ENCODE assay signal across 8 cellular contexts in genomic region chr1:42682484-42682738, GRCh38. TPM values are rescaled to one million over a fixed set of nuclear protein-coding genes. Genes with fewer than 3 reads are reported as not detected.
DNase-seq lines count a peak whose midpoint lies in the region; ATAC-seq and TF ChIP-seq lines count a peak whose summit lies in the region.
"Not testable (repeated sequence)": the region's sequence is repeated elsewhere in the genome, so short reads cannot be mapped to it uniquely, and the experiment has no call there.

No MANE protein-coding gene starts in this region.

- peaks cover 62% of the 10 kb centered on the region for H3K4me1 Mint-ChIP-seq in CD8-positive, alpha-beta T cell (ENCODE audit: low read depth)
- H3K4me1 Mint-ChIP-seq in T-helper 17 cell (peaks cover 50% of the 10 kb centered on the region), brain (peaks cover 70% of the 10 kb centered on the region)
- peaks cover 55% of the 10 kb centered on the region for H3K4me1 Mint-ChIP-seq in stimulated activated naive CD8-positive, alpha-beta T cell treated with anti-CD3 and anti-CD28 coated beads, Interleukin-15, amount 100 ng/mL, for 72 hours

- peak overlapping the region; percentile 97 for H3K27ac Mint-ChIP-seq in CD8-positive, alpha-beta T cell
- H3K27ac Mint-ChIP-seq in T-helper 17 cell (peak overlapping the region; percentile 95), brain (peak overlapping the region; percentile 98 to 100 (median 99))
- H3K27ac Mint-ChIP-seq in stimulated activated naive CD8-positive, alpha-beta T cell treated with anti-CD3 and anti-CD28 coated beads, Interleukin-15, amount 100 ng/mL, for 72 hours, result peak overlapping the region; percentile 95 to 99

- CTCF ChIA-PET in CD8-positive, alpha-beta T cell (lab: Charles Lee), result interaction anchor here (1.5 to 1.6 kb wide), 2 partner anchors 19 to 104 kb away, joined by 3 to 4 read pairs; no protein-coding TSS in a partner anchor

- H3K36me3 ChIP-seq in CD8-positive, alpha-beta T cell (ENCODE audit: insufficient read depth, low read length); muscle layer of duodenum (ENCODE audit: control insufficient read depth in 1 of 2, insufficient read depth in 2 of 2, low read length in 2 of 2): not testable (repeated sequence)

- H3K27me3 ChIP-seq in CD8-positive, alpha-beta T cell (ENCODE audit: insufficient read depth, low read length); muscle layer of duodenum (ENCODE audit: low read depth, low read length): not testable (repeated sequence)

- peak overlapping the region; percentile 81 for H3K4me3 ChIP-seq in CD8-positive, alpha-beta T cell (ENCODE audit: low read depth, low read length)
- peak overlapping the region; percentile 81 to 82 for H3K4me3 ChIP-seq in muscle layer of duodenum (ENCODE audit: low read depth in 1 of 2, low read length in 2 of 2)

- not testable (repeated sequence) for H3K27me3 Mint-ChIP-seq in CD8-positive, alpha-beta T cell (ENCODE audit: low read depth); T-helper 17 cell; stimulated activated naive CD8-positive, alpha-beta T cell treated with anti-CD3 and anti-CD28 coated beads, Interleukin-15, amount 100 ng/mL, for 72 hours
- peaks cover 16% of the 10 kb centered on the region for H3K27me3 Mint-ChIP-seq in brain

- not testable (repeated sequence) for TF ChIP-seq CTCF in CD8-positive, alpha-beta T cell (IDR thresholded peaks at IDR 0.05); brain (conservative IDR thresholded peaks at IDR 0.05)

- H3K9me3 ChIP-seq in CD8-positive, alpha-beta T cell (ENCODE audit: low read length); T-helper 17 cell (ENCODE audit: control insufficient read depth, low read length, poor library complexity, severe bottlenecking); muscle layer of duodenum (ENCODE audit: control insufficient read depth in 1 of 2, low read length in 2 of 2): not testable (repeated sequence)

- ATAC-seq in CD8-positive, alpha-beta T cell, result peak; percentile 10
- peak; percentile 17 for ATAC-seq in GM21717 (IDR thresholded peaks at IDR 0.05; ENCODE audit: unreplicated experiment)
- ATAC-seq in HG03280 (IDR thresholded peaks at IDR 0.05; ENCODE audit: unreplicated experiment), result peak; percentile 16
- ATAC-seq in T-helper 17 cell, result peak; percentile 24
- ATAC-seq in Right ventricle myocardium superior (ENCODE audit: poor library complexity), result peak; percentile 18
- ATAC-seq in stimulated activated naive CD8-positive, alpha-beta T cell treated with anti-CD3 and anti-CD28 coated beads, Interleukin-15, amount 100 ng/mL, for 72 hours, result peak; percentile 44

- DNase-seq in CD8-positive, alpha-beta T cell; T-helper 17 cell; Right ventricle myocardium superior; stimulated activated naive CD8-positive, alpha-beta T cell treated with anti-CD3 and anti-CD28 coated beads, Interleukin-15, amount 100 ng/mL, for 72 hours: not testable (repeated sequence)

- POLR2A ChIA-PET in CD8-positive, alpha-beta T cell (lab: Charles Lee), result interaction anchor here (0.6 to 3.2 kb wide), 15 partner anchors 9 to 1531 kb away, joined by 3 to 39 read pairs (median 4); partner anchors contain the start of genes C1orf50, CCDC30, DMAP1 and P3H1

- peaks cover 48% of the 10 kb centered on the region for H3K4me1 ChIP-seq in CD8-positive, alpha-beta T cell (ENCODE audit: insufficient read depth, low read length)
- H3K4me1 ChIP-seq in muscle layer of duodenum (ENCODE audit: control insufficient read depth in 1 of 2, insufficient read depth in 2 of 2, low read length in 2 of 2), result peaks cover 21 to 50% of the 10 kb centered on the region in 2 donors

- not testable (repeated sequence) for H3K9me3 Mint-ChIP-seq in CD8-positive, alpha-beta T cell; brain; stimulated activated naive CD8-positive, alpha-beta T cell treated with anti-CD3 and anti-CD28 coated beads, Interleukin-15, amount 100 ng/mL, for 72 hours

- intact Hi-C loops in CD8-positive, alpha-beta T cell (cut with DNase I, micrococcal nuclease), result loop anchor here (1.0 to 10.0 kb wide), 14 partner anchors 24 to 1265 kb away; partner anchors contain the start of genes C1orf50 (in 2 of the 2), ERMAP (in 2 of the 2), FOXJ3 (in 2 of the 2) and P3H1 (in 2 of the 2)
- intact Hi-C loops in Right ventricle myocardium superior (cut with DNase I), result not testable (repeated sequence)

- H3K36me3 Mint-ChIP-seq in CD8-positive, alpha-beta T cell, result peaks cover 36% of the 10 kb centered on the region
- not testable (repeated sequence) for H3K36me3 Mint-ChIP-seq in T-helper 17 cell (ENCODE audit: low read depth)
- H3K36me3 Mint-ChIP-seq in brain, result peaks cover 34% of the 10 kb centered on the region

- H3K27ac ChIP-seq in CD8-positive, alpha-beta T cell (ENCODE audit: low read depth, low read length), result peak overlapping the region; percentile 82
- H3K27ac ChIP-seq in muscle layer of duodenum (ENCODE audit: low read length), result not testable (repeated sequence)

- H3K4me3 Mint-ChIP-seq in CD8-positive, alpha-beta T cell, result peak overlapping the region; percentile 99
- H3K4me3 Mint-ChIP-seq in T-helper 17 cell (peak overlapping the region; percentile 95), brain (peak overlapping the region; percentile 88 to 98 (median 97))
- H3K4me3 Mint-ChIP-seq in stimulated activated naive CD8-positive, alpha-beta T cell treated with anti-CD3 and anti-CD28 coated beads, Interleukin-15, amount 100 ng/mL, for 72 hours, result peak overlapping the region; percentile 91 to 94

RNA-seq across cellular contexts. Expression of gene YBX1, which starts 0.2 kb away (rescaled TPM):
- 100 to 1,000 TPM; 440 to 450 TPM for total RNA-seq in CD8-positive, alpha-beta T cell
- 100 to 1,000 TPM; 340 to 372 TPM for total RNA-seq in T-helper 17 cell
- 973 TPM for polyA plus RNA-seq in brain (ENCODE audit: insufficient read depth, low read depth, low replicate concordance)
- 800 TPM for total RNA-seq in Right ventricle myocardium superior

RNA-seq across cellular contexts. Expression of gene PPIH, which starts 24.2 kb away (rescaled TPM):
- total RNA-seq in CD8-positive, alpha-beta T cell, result 10 to 100 TPM; 31.0 to 33.2 TPM
- total RNA-seq in T-helper 17 cell (10 to 100 TPM; 31.1 to 39.2 TPM), Right ventricle myocardium superior (17.6 TPM)
- 51.4 TPM for polyA plus RNA-seq in brain (ENCODE audit: insufficient read depth, low read depth, low replicate concordance)

RNA-seq across cellular contexts. Expression of gene CLDN19, which starts 57.6 kb away (rescaled TPM):
- not detected for total RNA-seq in CD8-positive, alpha-beta T cell
- total RNA-seq in T-helper 17 cell (not detected), Right ventricle myocardium superior (not detected)
- not detected for polyA plus RNA-seq in brain (ENCODE audit: insufficient read depth, low read depth, low replicate concordance)
